8 cellular contexts compared by ENCODE assay signal in genomic region chr10:11823122-11823988, GRCh38. TPM values are rescaled to one million over a fixed set of nuclear protein-coding genes. Genes with fewer than 3 reads are reported as not detected.
DNase-seq lines count a peak whose midpoint lies in the region; ATAC-seq and TF ChIP-seq lines count a peak whose summit lies in the region.

A gene with protein sequence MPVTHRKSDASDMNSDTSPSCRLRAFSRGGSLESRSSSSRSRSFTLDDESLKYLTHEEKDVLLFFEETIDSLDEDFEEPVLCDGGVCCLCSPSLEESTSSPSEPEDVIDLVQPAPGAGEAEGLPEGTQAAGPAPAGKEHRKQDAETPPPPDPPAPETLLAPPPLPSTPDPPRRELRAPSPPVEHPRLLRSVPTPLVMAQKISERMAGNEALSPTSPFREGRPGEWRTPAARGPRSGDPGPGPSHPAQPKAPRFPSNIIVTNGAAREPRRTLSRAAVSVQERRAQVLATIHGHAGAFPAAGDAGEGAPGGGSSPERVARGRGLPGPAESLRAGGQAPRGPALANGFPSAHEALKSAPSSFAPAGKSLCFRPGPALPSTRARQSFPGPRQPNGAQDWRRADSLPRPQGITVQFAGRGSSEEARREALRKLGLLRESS (plus strand): TSS chr10:11823356. CDS start chr10:11852078, 28,722 bp downstream.

- H2AFZ ChIP-seq in osteoblast (ENCODE audit: low read length): peak within 1 kb of the TSS; percentile 86

- peak within 1 kb of the TSS; percentile 73 to 76 for H3K4me3 Mint-ChIP-seq in activated T-cell treated with anti-CD3 and anti-CD28 coated beads, Interleukin-2, amount 50 U/mL, for 72 hours

- H3K27me3 ChIP-seq in foreskin keratinocyte: no peaks in the 10 kb centered on the region
- peaks cover 7% of the 10 kb centered on the region for H3K27me3 ChIP-seq in osteoblast (ENCODE audit: insufficient read depth, low read length)

- H3K27me3 Mint-ChIP-seq in activated T-cell treated with anti-CD3 and anti-CD28 coated beads, Interleukin-2, amount 50 U/mL, for 72 hours (ENCODE audit: low read depth): peaks cover 56% of the 10 kb centered on the region

- H3K79me2 ChIP-seq in osteoblast (ENCODE audit: insufficient read depth, low read length): peaks cover 8% of the 10 kb centered on the region

- H3K9me3 Mint-ChIP-seq in activated T-cell treated with anti-CD3 and anti-CD28 coated beads, Interleukin-2, amount 50 U/mL, for 72 hours: no peaks in the 10 kb centered on the region

- H3K4me3 ChIP-seq in osteoblast (ENCODE audit: insufficient read depth, low read length): peak within 1 kb of the TSS; percentile 80

- no peak within 1 kb of the TSS for H3K27ac Mint-ChIP-seq in activated T-cell treated with anti-CD3 and anti-CD28 coated beads, Interleukin-2, amount 50 U/mL, for 72 hours

- DNase-seq in 8988T: peak; percentile 70
- DNase-seq in NCI-H510A (lab: John Stamatoyannopoulos, UW): peak; percentile 10
- peak; percentile 39 to 57 for DNase-seq in activated T-cell treated with anti-CD3 and anti-CD28 coated beads, Interleukin-2, amount 50 U/mL, for 72 hours
- DNase-seq in foreskin keratinocyte: no peak
- peak; percentile 93 for DNase-seq in osteoblast (ENCODE audit: insufficient read length, low spot score, missing footprints)
- DNase-seq in NCI-H1436 (lab: John Stamatoyannopoulos, UW): no peak
- DNase-seq in occipital lobe (lab: John Stamatoyannopoulos, UW): no peak

- H3K4me1 Mint-ChIP-seq in activated T-cell treated with anti-CD3 and anti-CD28 coated beads, Interleukin-2, amount 50 U/mL, for 72 hours (ENCODE audit: low read depth): peaks cover 17% of the 10 kb centered on the region

- no peaks in the 10 kb centered on the region for H4K20me1 ChIP-seq in osteoblast (ENCODE audit: insufficient read depth, low read length)

- no peaks in the 10 kb centered on the region for H3K9me3 ChIP-seq in osteoblast (ENCODE audit: low read depth, low read length)

- H3K4me2 ChIP-seq in osteoblast (ENCODE audit: insufficient read depth, low read length): peak within 1 kb of the TSS; percentile 85

- H3K27ac ChIP-seq in foreskin keratinocyte (peak within 1 kb of the TSS; percentile 77), osteoblast (ENCODE audit: low read depth, low read length) (no peak within 1 kb of the TSS)

- TF ChIP-seq CTCF in foreskin keratinocyte (conservative IDR thresholded peaks at IDR 0.05) (peak; percentile 29), osteoblast (IDR thresholded peaks at IDR 0.05; ENCODE audit: extremely low read depth, low read depth, low read length) (no peak)

- peaks cover 16% of the 10 kb centered on the region for H3K4me1 ChIP-seq in foreskin keratinocyte
- peaks cover 10% of the 10 kb centered on the region for H3K4me1 ChIP-seq in osteoblast (ENCODE audit: insufficient read depth, low read length)

- ATAC-seq in GM18909 (IDR thresholded peaks at IDR 0.05; ENCODE audit: poor library complexity, unreplicated experiment): peak; percentile 65
- ATAC-seq in activated T-cell treated with anti-CD3 and anti-CD28 coated beads, Interleukin-2, amount 50 U/mL, for 72 hours (replicated peaks in 1 of 2): peak; percentile 90 to 92
- peak; percentile 76 for ATAC-seq in foreskin keratinocyte

- no peaks in the 10 kb centered on the region for H3K36me3 ChIP-seq in osteoblast (ENCODE audit: insufficient read depth, low read length)

- no peaks in the 10 kb centered on the region for H3K36me3 Mint-ChIP-seq in activated T-cell treated with anti-CD3 and anti-CD28 coated beads, Interleukin-2, amount 50 U/mL, for 72 hours (ENCODE audit: insufficient read depth in 2 of 2)

RNA-seq across cellular contexts. Expression of the gene that starts here (rescaled TPM):
- 1 to 10 TPM; 1.1 to 1.6 TPM for total RNA-seq in activated T-cell treated with anti-CD3 and anti-CD28 coated beads, Interleukin-2, amount 50 U/mL, for 72 hours
- total RNA-seq in foreskin keratinocyte: 17.2 and 22.2 TPM in 2 replicates
- 18.1 and 22.8 TPM in 2 replicates for polyA plus RNA-seq in foreskin keratinocyte
- 4.4 and 6.9 TPM in 2 replicates for total RNA-seq in osteoblast
- 0.47 TPM for total RNA-seq in occipital lobe

Comparison
In these comparisons a context has a peak if more than half of its experiments do, and no peak if none do; other contexts are left out.
1. DNase-seq: peak in 8988T (single experiment), NCI-H510A (single experiment), activated T-cell treated with anti-CD3 and anti-CD28 coated beads, Interleukin-2, amount 50 U/mL, for 72 hours (2 of 2) and osteoblast (single experiment); none in foreskin keratinocyte (0 of 2), NCI-H1436 (single experiment) and occipital lobe (single experiment).
2. Peak in every context shown above with its lines, with median percentiles within 50 percentile points of each other: ATAC-seq.